14 cellular contexts compared by ENCODE assay signal in genomic region chr10:51092402-51092801, GRCh38. TPM values are rescaled to one million over a fixed set of nuclear protein-coding genes. Genes with fewer than 3 reads are reported as not detected.
DNase-seq lines count a peak whose midpoint lies in the region; ATAC-seq and TF ChIP-seq lines count a peak whose summit lies in the region.
"Had no signal": no experiment of that assay in that cellular context is flagged by ENCODE, and none has a peak within 500 bp of the region (broad histone marks: within the 10 kb centered on the region; RNA-seq: fewer than 3 reads in every experiment).

No MANE protein-coding gene starts in this region.

- TF ChIP-seq CTCF in BE2C (IDR thresholded peaks at IDR 0.05; ENCODE audit: low read depth, low read length) (no peak), heart left ventricle (IDR thresholded peaks at IDR 0.05) (no peak), endothelial cell (IDR thresholded peaks at IDR 0.05; ENCODE audit: unreplicated experiment) (no peak)

- peak; percentile 66 to 91 (median 86) for ATAC-seq in heart left ventricle
- ATAC-seq in stimulated activated memory B cell treated with anti-CD40 and anti-IgM and Interleukin-4, amounts not matched to agents 10 μg/mL and 1 μg/mL and 100 μg/mL, for 72 hours = no peak
- ATAC-seq in HG02885 (IDR thresholded peaks at IDR 0.05; ENCODE audit: poor library complexity, unreplicated experiment) = no peak
- ATAC-seq: natural killer cell treated with Interleukin-12 subunit alpha and Interleukin-12 subunit beta and Interleukin-15 and Interleukin-18, amount 100 ng/mL, for 72 hours had no signal

- TF ChIP-seq POLR2A in heart left ventricle (IDR thresholded peaks at IDR 0.05) = no peak

- intact Hi-C loops in heart left ventricle (cut with DNase I) (loop anchor here in 1 of 10 donors (5.0 kb wide), 1 partner anchor 275 kb away; no protein-coding TSS in a partner anchor), posterior vena cava (cut with DNase I) (no loop called here)

- H3K36me3 ChIP-seq in BE2C (no peaks in the 10 kb centered on the region), heart left ventricle (no peaks in the 10 kb centered on the region), H7 (replicated peaks; ENCODE audit: control insufficient read depth, insufficient read depth, low read length) (no peaks in the 10 kb centered on the region)
- H3K36me3 ChIP-seq: BLaER1 had no signal

- H3K4me3 Mint-ChIP-seq in stimulated activated memory B cell treated with anti-CD40 and anti-IgM and Interleukin-4, amounts not matched to agents 10 μg/mL and 1 μg/mL and 100 μg/mL, for 72 hours = no peak overlapping the region
- H3K4me3 Mint-ChIP-seq in endothelial cell (ENCODE audit: unreplicated experiment) = no peak overlapping the region
- H3K4me3 Mint-ChIP-seq: H9; natural killer cell treated with Interleukin-12 subunit alpha and Interleukin-12 subunit beta and Interleukin-15 and Interleukin-18, amount 100 ng/mL, for 72 hours had no signal

- peak overlapping the region in 9 of 12 donors; percentile 28 to 57 (median 45) for H3K27ac ChIP-seq in heart left ventricle
- H3K27ac ChIP-seq: BLaER1 had no signal

- H3K9me3 Mint-ChIP-seq in stimulated activated memory B cell treated with anti-CD40 and anti-IgM and Interleukin-4, amounts not matched to agents 10 μg/mL and 1 μg/mL and 100 μg/mL, for 72 hours = no peaks in the 10 kb centered on the region
- no peaks in the 10 kb centered on the region for H3K9me3 Mint-ChIP-seq in endothelial cell (ENCODE audit: unreplicated experiment)
- H3K9me3 Mint-ChIP-seq: H9; natural killer cell treated with Interleukin-12 subunit alpha and Interleukin-12 subunit beta and Interleukin-15 and Interleukin-18, amount 100 ng/mL, for 72 hours had no signal

- WGBS in heart left ventricle, 4 donors = 42 to 70% (median 48%) methylated on average over 2 of the region's 2 CpGs

- H3K9me3 ChIP-seq in BE2C = no peaks in the 10 kb centered on the region
- no peaks in the 10 kb centered on the region for H3K9me3 ChIP-seq in heart left ventricle
- H3K9me3 ChIP-seq: BLaER1 had no signal

- H3K4me1 ChIP-seq in BE2C (no peaks in the 10 kb centered on the region), heart left ventricle (peaks cover 0 to 73% (median 38%) of the 10 kb centered on the region in 12 donors)
- H3K4me1 ChIP-seq: BLaER1 had no signal

- H3K27ac Mint-ChIP-seq in stimulated activated memory B cell treated with anti-CD40 and anti-IgM and Interleukin-4, amounts not matched to agents 10 μg/mL and 1 μg/mL and 100 μg/mL, for 72 hours = no peak overlapping the region
- H3K27ac Mint-ChIP-seq in endothelial cell (ENCODE audit: unreplicated experiment) = no peak overlapping the region
- H3K27ac Mint-ChIP-seq: H9; natural killer cell treated with Interleukin-12 subunit alpha and Interleukin-12 subunit beta and Interleukin-15 and Interleukin-18, amount 100 ng/mL, for 72 hours had no signal

- H3K27me3 ChIP-seq in BE2C = no peaks in the 10 kb centered on the region
- H3K27me3 ChIP-seq in heart left ventricle = no peaks in the 10 kb centered on the region
- H3K27me3 ChIP-seq in H7 (ENCODE audit: control insufficient read depth, insufficient read depth, low read length) = no peaks in the 10 kb centered on the region
- H3K27me3 ChIP-seq: BLaER1 had no signal

- no peaks in the 10 kb centered on the region for H3K27me3 Mint-ChIP-seq in stimulated activated memory B cell treated with anti-CD40 and anti-IgM and Interleukin-4, amounts not matched to agents 10 μg/mL and 1 μg/mL and 100 μg/mL, for 72 hours
- no peaks in the 10 kb centered on the region for H3K27me3 Mint-ChIP-seq in endothelial cell (ENCODE audit: unreplicated experiment)

- H3K4me3 ChIP-seq in BE2C (ENCODE audit: low read depth, low read length) (no peak overlapping the region), heart left ventricle (no peak overlapping the region), H7 (ENCODE audit: insufficient read depth, low read depth, low read length) (no peak overlapping the region)
- H3K4me3 ChIP-seq: BLaER1 had no signal

- peak; percentile 6 for DNase-seq in BE2C
- DNase-seq in amniotic epithelial cell (ENCODE audit: low read depth) = peak; percentile 51
- DNase-seq in heart left ventricle = peak; percentile 60 to 91 (median 83)
- peak; percentile 84 for DNase-seq in posterior vena cava (ENCODE audit: low spot score)
- DNase-seq in H7 = no peak
- DNase-seq in endothelial cell (ENCODE audit: low spot score) = no peak
- DNase-seq: activated CD8-positive, alpha-beta memory T cell treated with anti-CD3 and anti-CD28 coated beads, Interleukin-2, amount 50 U/mL, for 48 hours; H9; stimulated activated CD4-positive, alpha-beta T cell treated with anti-CD3 and anti-CD28 coated beads, Interleukin-4, amount 100 ng/mL, for 1 hour; T-helper 2 cell had no signal

- no peaks in the 10 kb centered on the region for H3K4me1 Mint-ChIP-seq in stimulated activated memory B cell treated with anti-CD40 and anti-IgM and Interleukin-4, amounts not matched to agents 10 μg/mL and 1 μg/mL and 100 μg/mL, for 72 hours
- H3K4me1 Mint-ChIP-seq in endothelial cell (ENCODE audit: unreplicated experiment) = no peaks in the 10 kb centered on the region

- no peaks in the 10 kb centered on the region for H3K36me3 Mint-ChIP-seq in stimulated activated memory B cell treated with anti-CD40 and anti-IgM and Interleukin-4, amounts not matched to agents 10 μg/mL and 1 μg/mL and 100 μg/mL, for 72 hours
- no peaks in the 10 kb centered on the region for H3K36me3 Mint-ChIP-seq in endothelial cell (ENCODE audit: low read depth, unreplicated experiment)
- H3K36me3 Mint-ChIP-seq: natural killer cell treated with Interleukin-12 subunit alpha and Interleukin-12 subunit beta and Interleukin-15 and Interleukin-18, amount 100 ng/mL, for 72 hours had no signal

RNA-seq across cellular contexts. Expression of gene PRKG1, which starts 18.1 kb away (rescaled TPM):
- 0.48 TPM for polyA plus RNA-seq in BE2C (2012; ENCODE audit: insufficient read depth, insufficient read length, low read depth)
- 10 to 100 TPM; 16.6 to 37.3 (median 30.1) TPM for total RNA-seq in heart left ventricle
- 1 to 10 TPM; 5.5 to 9.5 TPM for polyA plus RNA-seq in heart left ventricle
- total RNA-seq in posterior vena cava = 10 to 100 TPM; 94.5 to 96.0 TPM
- 7.3 and 8.9 TPM in 2 replicates for total RNA-seq in H7 (2014; rRNA removed; shearing (Covaris generic))
- 10.7 TPM for total RNA-seq in endothelial cell (ENCODE audit: unreplicated experiment)

Comparison
In these comparisons a context has a peak if more than half of its experiments do, and no peak if none do; other contexts are left out.
1. DNase-seq: peak in BE2C (single experiment), amniotic epithelial cell (single experiment), heart left ventricle (5 of 5) and posterior vena cava (single experiment); none in H7 (single experiment) and endothelial cell (single experiment).
2. ATAC-seq: peak in heart left ventricle (4 of 4); none in stimulated activated memory B cell treated with anti-CD40 and anti-IgM and Interleukin-4, amounts not matched to agents 10 μg/mL and 1 μg/mL and 100 μg/mL, for 72 hours (single experiment) and HG02885 (single experiment).